ENCODE assay signal across 17 cellular contexts in the genomic region with DNA sequence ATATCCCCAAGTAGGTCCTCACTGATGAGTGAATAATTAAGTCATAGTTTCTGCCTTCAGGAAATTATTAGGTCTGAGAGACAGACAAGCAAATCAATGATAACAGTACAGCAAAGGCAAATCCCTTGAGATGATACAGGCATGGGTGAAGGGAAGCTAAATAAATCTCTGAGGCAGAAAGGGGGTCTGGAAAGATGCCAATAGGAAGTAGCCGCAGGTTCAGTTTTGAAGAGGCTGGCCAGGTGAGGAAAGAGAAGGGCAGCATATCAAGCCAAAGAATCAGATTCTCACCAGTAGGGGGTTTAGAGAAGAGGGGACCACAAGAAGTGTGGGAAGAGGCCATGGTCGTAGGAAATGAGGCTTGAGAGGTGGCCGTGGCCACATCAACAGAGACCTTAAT.
"Had no signal": no experiment of that assay in that cellular context is flagged by ENCODE, and none has a peak within 500 bp of the region (broad histone marks: within the 10 kb centered on the region; RNA-seq: fewer than 3 reads in every experiment).

No MANE protein-coding gene starts in this region.

- H3K4me1 ChIP-seq: esophagus muscularis mucosa, left ventricle myocardium inferior had no signal

- H3K9me3 Mint-ChIP-seq: activated B cell treated with CpG ODN at 0.5 μM for 24 hours; central memory CD8-positive, alpha-beta T cell; natural killer cell; stimulated activated memory B cell treated with anti-CD40 and anti-IgM and Interleukin-4, amounts not matched to agents 10 μg/mL and 1 μg/mL and 100 μg/mL, for 72 hours had no signal

- H3K27ac ChIP-seq: body of pancreas, coronary artery, esophagus muscularis mucosa, left ventricle myocardium inferior, thyroid gland had no signal

- DNase-seq: activated B cell treated with CpG ODN at 0.5 μM for 24 hours; activated CD4-positive, alpha-beta T cell treated with anti-CD3 and anti-CD28 coated beads, Interleukin-2, amount 50 U/mL, for 1 hour; activated CD8-positive, alpha-beta memory T cell treated with anti-CD3 and anti-CD28 coated beads for 24 hours; activated gamma-delta T cell treated with Interleukin-2 at 50 U/mL for 16 hours; amniotic stem cell; body of pancreas; hypothalamus; left ventricle myocardium inferior; natural killer cell; nucleus accumbens; posterior cingulate gyrus; thyroid gland had no signal

- H3K4me3 ChIP-seq: body of pancreas, coronary artery, esophagus muscularis mucosa, left ventricle myocardium inferior, thyroid gland had no signal

- H3K4me3 Mint-ChIP-seq: activated B cell treated with CpG ODN at 0.5 μM for 24 hours; activated naive CD8-positive, alpha-beta T cell; central memory CD8-positive, alpha-beta T cell; natural killer cell; stimulated activated memory B cell treated with anti-CD40 and anti-IgM and Interleukin-4, amounts not matched to agents 10 μg/mL and 1 μg/mL and 100 μg/mL, for 72 hours had no signal

- H3K27me3 ChIP-seq: body of pancreas, esophagus muscularis mucosa, thyroid gland had no signal

- H3K36me3 ChIP-seq: thyroid gland had no signal

- H3K27ac Mint-ChIP-seq: activated B cell treated with CpG ODN at 0.5 μM for 24 hours; activated naive CD8-positive, alpha-beta T cell; stimulated activated memory B cell treated with anti-CD40 and anti-IgM and Interleukin-4, amounts not matched to agents 10 μg/mL and 1 μg/mL and 100 μg/mL, for 72 hours had no signal

- H3K36me3 Mint-ChIP-seq: natural killer cell had no signal

- H3K4me1 Mint-ChIP-seq: central memory CD8-positive, alpha-beta T cell had no signal

- H3K27me3 Mint-ChIP-seq: activated B cell treated with CpG ODN at 0.5 μM for 24 hours; activated naive CD8-positive, alpha-beta T cell; central memory CD8-positive, alpha-beta T cell; stimulated activated memory B cell treated with anti-CD40 and anti-IgM and Interleukin-4, amounts not matched to agents 10 μg/mL and 1 μg/mL and 100 μg/mL, for 72 hours had no signal

- H3K9me3 ChIP-seq: body of pancreas, esophagus muscularis mucosa, left ventricle myocardium inferior, thyroid gland had no signal

- ATAC-seq: body of pancreas; natural killer cell; stimulated activated memory B cell treated with anti-CD40 and anti-IgM and Interleukin-4, amounts not matched to agents 10 μg/mL and 1 μg/mL and 100 μg/mL, for 72 hours had no signal
